3 cellular contexts compared by ENCODE assay signal in the genomic region with DNA sequence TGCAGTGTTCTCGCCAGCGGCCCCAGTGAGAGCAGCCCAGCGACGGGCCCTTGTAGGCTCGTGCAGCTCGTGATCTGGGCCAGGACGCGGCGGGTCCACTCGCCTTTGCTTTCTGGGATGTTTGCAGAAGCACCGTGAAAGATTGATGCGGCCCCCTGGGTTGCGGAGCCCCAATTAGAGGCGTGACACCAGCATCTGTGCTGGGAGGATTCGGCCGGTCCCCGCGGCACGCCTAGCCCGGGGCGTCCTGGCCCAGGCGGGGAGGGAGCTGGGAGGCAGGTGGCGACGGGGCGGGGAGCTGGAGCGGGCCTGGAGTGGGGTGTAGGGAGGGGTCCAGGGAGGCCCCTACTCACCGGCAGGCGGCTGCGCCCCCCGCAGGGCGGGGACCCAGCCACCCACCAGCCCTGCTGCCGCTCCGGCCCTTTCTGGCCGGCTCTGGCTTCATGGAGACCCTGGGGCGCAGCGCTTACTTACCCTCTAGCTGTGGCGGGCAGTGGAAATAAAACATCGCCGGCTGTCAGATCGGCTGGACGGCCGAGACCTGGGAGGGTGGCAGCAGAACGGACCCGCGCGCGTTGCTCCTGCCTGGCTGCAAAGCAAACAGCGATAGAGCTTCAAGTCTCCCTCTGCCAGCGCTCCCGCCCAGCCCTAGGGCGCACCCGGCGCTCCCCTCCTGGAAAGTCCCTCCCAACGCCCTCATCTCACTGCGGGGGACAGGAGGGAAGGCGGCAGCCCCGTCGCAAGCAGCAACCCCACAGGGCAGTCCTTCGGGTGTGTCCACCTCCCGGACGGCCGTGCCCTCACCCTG.
TF ChIP-seq lines count a peak whose summit lies in the region.

No MANE protein-coding gene starts in this region.

TF ChIP-seq in A549, 52 proteins besides CTCF, POLR2A, EP300 and RAD21:
- TF ChIP-seq POLR2AphosphoS2 (conservative IDR thresholded peaks at IDR 0.05; ENCODE audit: low read length), result no peak
TF ChIP-seq in A549: peak in this region for 0.

TF ChIP-seq in GM12878, 131 proteins besides CTCF, POLR2A, EP300 and RAD21 (continues in another document):
- TF ChIP-seq SIN3A (IDR thresholded peaks at IDR 0.05; ENCODE audit: low read depth, low read length) (no peak), MYC (IDR thresholded peaks at IDR 0.05; ENCODE audit: insufficient read depth, insufficient read length, insufficient replicate concordance, low read length, severe bottlenecking) (no peak), RAD51 (IDR thresholded peaks at IDR 0.05) (no peak), USF2 (IDR thresholded peaks at IDR 0.05; ENCODE audit: borderline replicate concordance, low read depth, low read length) (no peak), NBN (IDR thresholded peaks at IDR 0.05) (no peak), TBL1XR1 (IDR thresholded peaks at IDR 0.05; ENCODE audit: low read depth, low read length) (no peak), MYB (IDR thresholded peaks at IDR 0.05; ENCODE audit: borderline replicate concordance, low read depth, low read length) (no peak), BMI1 (IDR thresholded peaks at IDR 0.05; ENCODE audit: borderline replicate concordance) (no peak), REST (IDR thresholded peaks at IDR 0.05; ENCODE audit: low read depth, low read length) (no peak), BHLHE40 (IDR thresholded peaks at IDR 0.05; ENCODE audit: borderline replicate concordance in 1 of 2, low read depth in 2 of 2, low read length in 1 of 2) (no peak), EZH2 (IDR thresholded peaks at IDR 0.05; ENCODE audit: borderline replicate concordance, control insufficient read depth, low read depth, low read length) (no peak), SUPT20H (IDR thresholded peaks at IDR 0.05; ENCODE audit: borderline replicate concordance, control insufficient read depth, low read depth, low read length) (no peak), WRNIP1 (IDR thresholded peaks at IDR 0.05; ENCODE audit: borderline replicate concordance, low read depth, low read length) (no peak)
- TF ChIP-seq, protein P1, sequence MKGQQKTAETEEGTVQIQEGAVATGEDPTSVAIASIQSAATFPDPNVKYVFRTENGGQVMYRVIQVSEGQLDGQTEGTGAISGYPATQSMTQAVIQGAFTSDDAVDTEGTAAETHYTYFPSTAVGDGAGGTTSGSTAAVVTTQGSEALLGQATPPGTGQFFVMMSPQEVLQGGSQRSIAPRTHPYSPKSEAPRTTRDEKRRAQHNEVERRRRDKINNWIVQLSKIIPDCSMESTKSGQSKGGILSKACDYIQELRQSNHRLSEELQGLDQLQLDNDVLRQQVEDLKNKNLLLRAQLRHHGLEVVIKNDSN (IDR thresholded peaks at IDR 0.05; ENCODE audit: borderline replicate concordance, extremely low read length, insufficient read depth, low read depth, low read length), result no peak
- TF ChIP-seq, protein P2, sequence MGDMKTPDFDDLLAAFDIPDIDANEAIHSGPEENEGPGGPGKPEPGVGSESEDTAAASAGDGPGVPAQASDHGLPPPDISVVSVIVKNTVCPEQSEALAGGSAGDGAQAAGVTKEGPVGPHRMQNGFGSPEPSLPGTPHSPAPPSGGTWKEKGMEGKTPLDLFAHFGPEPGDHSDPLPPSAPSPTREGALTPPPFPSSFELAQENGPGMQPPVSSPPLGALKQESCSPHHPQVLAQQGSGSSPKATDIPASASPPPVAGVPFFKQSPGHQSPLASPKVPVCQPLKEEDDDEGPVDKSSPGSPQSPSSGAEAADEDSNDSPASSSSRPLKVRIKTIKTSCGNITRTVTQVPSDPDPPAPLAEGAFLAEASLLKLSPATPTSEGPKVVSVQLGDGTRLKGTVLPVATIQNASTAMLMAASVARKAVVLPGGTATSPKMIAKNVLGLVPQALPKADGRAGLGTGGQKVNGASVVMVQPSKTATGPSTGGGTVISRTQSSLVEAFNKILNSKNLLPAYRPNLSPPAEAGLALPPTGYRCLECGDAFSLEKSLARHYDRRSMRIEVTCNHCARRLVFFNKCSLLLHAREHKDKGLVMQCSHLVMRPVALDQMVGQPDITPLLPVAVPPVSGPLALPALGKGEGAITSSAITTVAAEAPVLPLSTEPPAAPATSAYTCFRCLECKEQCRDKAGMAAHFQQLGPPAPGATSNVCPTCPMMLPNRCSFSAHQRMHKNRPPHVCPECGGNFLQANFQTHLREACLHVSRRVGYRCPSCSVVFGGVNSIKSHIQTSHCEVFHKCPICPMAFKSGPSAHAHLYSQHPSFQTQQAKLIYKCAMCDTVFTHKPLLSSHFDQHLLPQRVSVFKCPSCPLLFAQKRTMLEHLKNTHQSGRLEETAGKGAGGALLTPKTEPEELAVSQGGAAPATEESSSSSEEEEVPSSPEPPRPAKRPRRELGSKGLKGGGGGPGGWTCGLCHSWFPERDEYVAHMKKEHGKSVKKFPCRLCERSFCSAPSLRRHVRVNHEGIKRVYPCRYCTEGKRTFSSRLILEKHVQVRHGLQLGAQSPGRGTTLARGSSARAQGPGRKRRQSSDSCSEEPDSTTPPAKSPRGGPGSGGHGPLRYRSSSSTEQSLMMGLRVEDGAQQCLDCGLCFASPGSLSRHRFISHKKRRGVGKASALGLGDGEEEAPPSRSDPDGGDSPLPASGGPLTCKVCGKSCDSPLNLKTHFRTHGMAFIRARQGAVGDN (IDR thresholded peaks at IDR 0.05), result no peak
- TF ChIP-seq, protein P3, sequence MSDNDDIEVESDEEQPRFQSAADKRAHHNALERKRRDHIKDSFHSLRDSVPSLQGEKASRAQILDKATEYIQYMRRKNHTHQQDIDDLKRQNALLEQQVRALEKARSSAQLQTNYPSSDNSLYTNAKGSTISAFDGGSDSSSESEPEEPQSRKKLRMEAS (IDR thresholded peaks at IDR 0.05; ENCODE audit: low read depth, low read length), result no peak

TF ChIP-seq in HepG2, 621 proteins besides CTCF, POLR2A, EP300 and RAD21:
- TF ChIP-seq EHMT2 (IDR thresholded peaks at IDR 0.05; ENCODE audit: borderline replicate concordance, low read depth, low read length), result no peak
- no peak for TF ChIP-seq SNRNP70 (IDR thresholded peaks at IDR 0.05; ENCODE audit: low read depth, low read length)
- TF ChIP-seq ZSCAN31 (CRISPR knock-in tag; IDR thresholded peaks at IDR 0.05; ENCODE audit: low read depth), result no peak
- no peak for TF ChIP-seq ZNF234 (CRISPR knock-in tag; conservative IDR thresholded peaks at IDR 0.05)
- TF ChIP-seq LBX2 (CRISPR knock-in tag; IDR thresholded peaks at IDR 0.05; ENCODE audit: borderline replicate concordance), result no peak
- no peak for TF ChIP-seq NFE2 (CRISPR knock-in tag; IDR thresholded peaks at IDR 0.05)
- TF ChIP-seq MTA1 (CRISPR knock-in tag; IDR thresholded peaks at IDR 0.05; ENCODE audit: borderline replicate concordance), result no peak
- TF ChIP-seq HMG20A (CRISPR knock-in tag; IDR thresholded peaks at IDR 0.05; ENCODE audit: borderline replicate concordance), result no peak
- no peak for TF ChIP-seq ZNF570 (CRISPR knock-in tag; IDR thresholded peaks at IDR 0.05; ENCODE audit: borderline replicate concordance)
- TF ChIP-seq, protein P3 (IDR thresholded peaks at IDR 0.05), result no peak
